Comparison of ENCODE assay signal across 1 cellular context in the genomic region with DNA sequence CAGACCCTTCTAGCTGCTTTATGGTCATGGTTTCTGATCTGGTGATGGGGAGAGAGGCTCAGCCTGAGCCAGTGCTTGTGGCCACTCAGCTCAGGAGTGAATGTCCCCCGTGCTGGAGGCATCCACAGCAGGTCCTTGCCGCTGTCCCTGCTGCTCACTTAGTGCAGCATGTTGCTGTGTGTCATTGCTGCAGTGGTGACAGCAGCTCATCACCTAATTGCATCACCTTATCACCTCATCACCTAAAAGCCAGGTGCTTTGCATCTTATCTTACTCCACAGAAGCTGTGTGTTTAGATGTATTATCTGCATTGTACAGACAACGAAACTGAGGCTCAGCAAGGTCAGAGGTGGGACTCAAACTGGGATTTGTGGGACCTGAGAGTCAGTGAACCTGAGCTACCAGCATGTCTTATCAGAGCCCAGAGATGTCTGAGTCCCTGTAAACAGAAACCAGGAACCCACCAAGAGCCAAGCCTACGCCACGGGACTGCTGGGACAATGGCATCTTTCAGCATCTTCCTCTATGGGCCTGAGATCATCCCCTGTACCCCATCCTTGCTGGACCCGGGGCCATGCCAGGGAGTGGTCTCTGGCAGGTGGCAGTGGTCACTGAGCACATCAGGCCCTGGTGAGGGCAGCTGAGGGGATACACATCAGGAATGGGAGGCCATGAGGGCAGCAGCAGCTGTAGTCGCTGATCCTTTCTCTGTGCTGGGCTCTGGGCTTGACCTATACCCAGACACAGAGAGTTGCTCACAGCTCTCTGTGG.
TF ChIP-seq lines count a peak whose summit lies in the region.

No MANE protein-coding gene starts in this region.

TF ChIP-seq in WTC11, 78 proteins besides CTCF, POLR2A, EP300 and RAD21 (continued from another document):
- TF ChIP-seq, protein P1, sequence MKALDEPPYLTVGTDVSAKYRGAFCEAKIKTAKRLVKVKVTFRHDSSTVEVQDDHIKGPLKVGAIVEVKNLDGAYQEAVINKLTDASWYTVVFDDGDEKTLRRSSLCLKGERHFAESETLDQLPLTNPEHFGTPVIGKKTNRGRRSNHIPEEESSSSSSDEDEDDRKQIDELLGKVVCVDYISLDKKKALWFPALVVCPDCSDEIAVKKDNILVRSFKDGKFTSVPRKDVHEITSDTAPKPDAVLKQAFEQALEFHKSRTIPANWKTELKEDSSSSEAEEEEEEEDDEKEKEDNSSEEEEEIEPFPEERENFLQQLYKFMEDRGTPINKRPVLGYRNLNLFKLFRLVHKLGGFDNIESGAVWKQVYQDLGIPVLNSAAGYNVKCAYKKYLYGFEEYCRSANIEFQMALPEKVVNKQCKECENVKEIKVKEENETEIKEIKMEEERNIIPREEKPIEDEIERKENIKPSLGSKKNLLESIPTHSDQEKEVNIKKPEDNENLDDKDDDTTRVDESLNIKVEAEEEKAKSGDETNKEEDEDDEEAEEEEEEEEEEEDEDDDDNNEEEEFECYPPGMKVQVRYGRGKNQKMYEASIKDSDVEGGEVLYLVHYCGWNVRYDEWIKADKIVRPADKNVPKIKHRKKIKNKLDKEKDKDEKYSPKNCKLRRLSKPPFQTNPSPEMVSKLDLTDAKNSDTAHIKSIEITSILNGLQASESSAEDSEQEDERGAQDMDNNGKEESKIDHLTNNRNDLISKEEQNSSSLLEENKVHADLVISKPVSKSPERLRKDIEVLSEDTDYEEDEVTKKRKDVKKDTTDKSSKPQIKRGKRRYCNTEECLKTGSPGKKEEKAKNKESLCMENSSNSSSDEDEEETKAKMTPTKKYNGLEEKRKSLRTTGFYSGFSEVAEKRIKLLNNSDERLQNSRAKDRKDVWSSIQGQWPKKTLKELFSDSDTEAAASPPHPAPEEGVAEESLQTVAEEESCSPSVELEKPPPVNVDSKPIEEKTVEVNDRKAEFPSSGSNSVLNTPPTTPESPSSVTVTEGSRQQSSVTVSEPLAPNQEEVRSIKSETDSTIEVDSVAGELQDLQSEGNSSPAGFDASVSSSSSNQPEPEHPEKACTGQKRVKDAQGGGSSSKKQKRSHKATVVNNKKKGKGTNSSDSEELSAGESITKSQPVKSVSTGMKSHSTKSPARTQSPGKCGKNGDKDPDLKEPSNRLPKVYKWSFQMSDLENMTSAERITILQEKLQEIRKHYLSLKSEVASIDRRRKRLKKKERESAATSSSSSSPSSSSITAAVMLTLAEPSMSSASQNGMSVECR (CRISPR knock-in tag; IDR thresholded peaks at IDR 0.05; ENCODE audit: borderline replicate concordance), result no peak
- TF ChIP-seq ZNF232 (CRISPR knock-in tag; IDR thresholded peaks at IDR 0.05), result no peak
- no peak for TF ChIP-seq SMAD4 (CRISPR knock-in tag; IDR thresholded peaks at IDR 0.05)
- TF ChIP-seq ZNF121 (CRISPR knock-in tag; IDR thresholded peaks at IDR 0.05), result no peak
- no peak for TF ChIP-seq FOXP1 (CRISPR knock-in tag; IDR thresholded peaks at IDR 0.05; ENCODE audit: borderline replicate concordance)
- TF ChIP-seq ZNF416 (CRISPR knock-in tag; IDR thresholded peaks at IDR 0.05), result no peak
